In genomic region chr6:166530211-166531045, GRCh38 we compare ENCODE assay signal across 13 cellular contexts.
"Had no signal": no experiment of that assay in that cellular context is flagged by ENCODE, and none has a peak within 500 bp of the region (broad histone marks: within the 10 kb centered on the region; RNA-seq: fewer than 3 reads in every experiment).

No MANE protein-coding gene starts in this region.

- ATAC-seq: activated naive CD8-positive, alpha-beta T cell treated with anti-CD3 and anti-CD28 coated beads, Interleukin-2, amount 50 U/mL, for 24 hours; left ventricle myocardium superior had no signal

- H3K27ac ChIP-seq: parathyroid adenoma, skin epidermis, tibial artery, uterus, VCaP had no signal

- H3K9me3 ChIP-seq: uterus had no signal

- H3K4me1 ChIP-seq: tibial artery, uterus had no signal

- H3K4me3 ChIP-seq: skin epidermis, tibial artery, uterus had no signal

- DNase-seq: activated CD4-positive, alpha-beta memory T cell treated with anti-CD3 and anti-CD28 coated beads, Interleukin-2, amount 10 ng/mL, durations not matched to agents 7 days and 5 days; activated CD8-positive, alpha-beta memory T cell treated with anti-CD3 and anti-CD28 coated beads, Interleukin-2, amount 50 U/mL, for 4 hours; activated naive CD8-positive, alpha-beta T cell treated with anti-CD3 and anti-CD28 coated beads, Interleukin-2, amount 50 U/mL, for 24 hours; cortex of kidney; effector memory CD4-positive, alpha-beta T cell; hippocampal formation; left ventricle myocardium superior; retina; uterus had no signal
